In the genomic region with DNA sequence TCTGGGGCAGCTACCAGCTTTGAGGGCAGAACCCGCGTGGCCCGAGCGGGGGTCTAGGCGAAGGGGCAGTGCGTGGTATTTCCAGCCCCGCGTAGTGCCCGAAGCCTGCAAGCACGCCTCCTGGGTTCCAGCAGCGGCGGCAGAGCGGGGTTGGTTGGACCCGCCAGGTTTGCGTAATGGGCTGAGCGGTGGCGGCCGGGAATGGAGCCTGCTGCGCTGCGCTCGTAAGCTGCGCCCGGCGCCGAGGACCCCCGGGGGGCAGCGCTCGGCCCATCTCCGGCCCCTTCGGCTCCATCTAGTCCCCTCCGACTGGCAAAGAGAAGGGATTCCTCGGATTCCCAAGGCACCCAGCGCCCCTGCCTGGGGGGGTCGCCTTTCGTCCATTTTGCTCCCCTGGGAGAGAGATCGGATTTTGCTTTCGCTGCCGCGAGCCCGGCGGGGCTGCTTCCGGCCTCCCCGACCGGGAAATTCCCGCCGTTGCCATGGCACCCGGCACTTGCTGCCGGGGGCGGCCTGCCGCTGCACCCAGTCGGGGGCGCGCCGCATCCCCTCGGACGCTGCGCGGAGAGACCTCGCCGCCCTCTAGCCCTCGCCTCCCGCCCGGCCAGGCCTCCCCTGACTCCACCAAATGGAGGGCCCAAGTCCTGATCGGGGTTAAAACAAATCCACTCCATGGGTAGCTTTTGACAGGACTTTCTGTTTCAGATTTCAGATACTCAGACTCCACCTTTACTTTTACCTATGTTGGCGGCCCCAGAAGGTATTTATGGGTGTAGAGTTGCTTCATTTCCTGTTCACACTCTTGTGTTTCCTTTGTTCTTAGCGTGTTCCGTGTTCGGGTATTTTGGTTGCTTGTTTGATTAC, we compare ENCODE assay signal across 8 cellular contexts.
A peak's percentile ranks its signal among the peaks of the same experiment; 100 is the strongest.
DNase-seq lines count a peak whose midpoint lies in the region; ATAC-seq and TF ChIP-seq lines count a peak whose summit lies in the region.
"Not testable (repeated sequence)": the region's sequence is repeated elsewhere in the genome, so short reads cannot be mapped to it uniquely, and the experiment has no call there.

No MANE protein-coding gene starts in this region.

- not testable (repeated sequence) for H3K36me3 ChIP-seq in A673 (ENCODE audit: insufficient read depth, low read length, poor library complexity, severe bottlenecking); Peyer's patch; mammary epithelial cell (ENCODE audit: insufficient read depth, low read length); neural cell (ENCODE audit: insufficient read depth, low read length)

- H3K9ac ChIP-seq in mammary epithelial cell (ENCODE audit: insufficient read depth, low read length): peak overlapping the region; percentile 49
- H3K9ac ChIP-seq in neural cell (ENCODE audit: low read length): peak overlapping the region; percentile 55

- ATAC-seq in left ventricle myocardium superior: not testable (repeated sequence)

- not testable (repeated sequence) for TF ChIP-seq RAD21 in neural cell (conservative IDR thresholded peaks at IDR 0.05)

- CTCF ChIA-PET in A673 (lab: Charles Lee); mammary epithelial cell (lab: Charles Lee; ENCODE audit: low non-redundant PET): not testable (repeated sequence)

- 0% methylated on average over 3 of the region's 68 CpGs for WGBS in mammary epithelial cell (ENCODE audit: low coverage, missing lambda C conversion rate)

- POLR2A ChIA-PET in A673 (lab: Charles Lee; ENCODE audit: low non-redundant PET): not testable (repeated sequence)

- not testable (repeated sequence) for BruUV-seq in A673 (replicated peaks; lab: Mats Ljungman, UMichigan)
- TSS peak; percentile 56 for BruUV-seq in mammary epithelial cell (replicated peaks; lab: Mats Ljungman, UMichigan)

- not testable (repeated sequence) for H3K79me2 ChIP-seq in mammary epithelial cell (ENCODE audit: insufficient read depth, low read length); neural cell (replicated peaks; ENCODE audit: insufficient read depth, low read length)

- dilution Hi-C loops in mammary epithelial cell (cut with HindIII; ENCODE audit: low sequenced_read_pairs): not testable (repeated sequence)

- in situ Hi-C loops in mammary epithelial cell (cut with MboI; ENCODE audit: low sequenced_read_pairs in 2 of 2): not testable (repeated sequence)

- H3K4me2 ChIP-seq in mammary epithelial cell (ENCODE audit: insufficient read depth, low read depth, low read length); neural cell (ENCODE audit: low read length): not testable (repeated sequence)

- H3F3A ChIP-seq in neural cell (ENCODE audit: insufficient read depth, low read length, poor library complexity, severe bottlenecking): not testable (repeated sequence)

- H4K20me1 ChIP-seq in mammary epithelial cell (ENCODE audit: insufficient read depth, low read length); neural cell (ENCODE audit: insufficient read depth): not testable (repeated sequence)

- H3K9me2 ChIP-seq in neural cell (ENCODE audit: insufficient read depth, low read length): not testable (repeated sequence)

- not testable (repeated sequence) for H3K4me1 ChIP-seq in A673 (ENCODE audit: insufficient read depth, low read length, poor library complexity, severe bottlenecking); Peyer's patch; mammary epithelial cell (ENCODE audit: insufficient read depth, low read length)

- peak overlapping the region; percentile 9 for H2AFZ ChIP-seq in mammary epithelial cell (ENCODE audit: low read depth, low read length)
- H2AFZ ChIP-seq in neural cell (ENCODE audit: low read depth, low read length): not testable (repeated sequence)

- not testable (repeated sequence) for H3K27me3 ChIP-seq in A673 (replicated peaks; ENCODE audit: insufficient read depth, low read depth, low read length, poor library complexity); Peyer's patch; mammary epithelial cell (ENCODE audit: insufficient read depth, low read length); neural cell (ENCODE audit: insufficient read depth, low read depth, low read length)

- TF ChIP-seq POLR2A in Peyer's patch (IDR thresholded peaks at IDR 0.05): peak in 1 of 2 donors; percentile 12

- peak overlapping the region; percentile 54 for H3K4me3 ChIP-seq in A673 (ENCODE audit: low read depth, low read length, poor library complexity, severe bottlenecking)
- peak overlapping the region; percentile 48 for H3K4me3 ChIP-seq in HFF-Myc (replicated peaks; ENCODE audit: low read depth, low read length)
- peak overlapping the region; percentile 53 to 65 (median 58) for H3K4me3 ChIP-seq in Peyer's patch
- peak overlapping the region; percentile 44 to 55 (median 46) for H3K4me3 ChIP-seq in mammary epithelial cell (replicated peaks in 1 of 3; ENCODE audit: insufficient read depth in 1 of 3, low read depth in 2 of 3, low read length in 3 of 3)
- peak overlapping the region; percentile 59 for H3K4me3 ChIP-seq in neural cell (ENCODE audit: low read length)

- not testable (repeated sequence) for TF ChIP-seq CTCF in A673 (conservative IDR thresholded peaks at IDR 0.05; ENCODE audit: low read depth, low read length); HFF-Myc (IDR thresholded peaks at IDR 0.05; ENCODE audit: low read depth, low read length, missing control alignments); Peyer's patch (IDR thresholded peaks at IDR 0.05); mammary epithelial cell (conservative IDR thresholded peaks at IDR 0.05 in 1 of 2, IDR thresholded peaks at IDR 0.05 in 1 of 2; ENCODE audit: extremely low read depth in 1 of 2, insufficient read depth in 1 of 2, low read depth in 1 of 2, low read length in 2 of 2); neural cell (IDR thresholded peaks at IDR 0.05; ENCODE audit: poor library complexity, severe bottlenecking)

- intact Hi-C loops in A673 (cut with micrococcal nuclease; ENCODE audit: unreplicated experiment); mammary epithelial cell (cut with micrococcal nuclease); left ventricle myocardium superior (cut with micrococcal nuclease): not testable (repeated sequence)

- H3K27ac ChIP-seq in A673 (ENCODE audit: low read depth, low read length, poor library complexity, severe bottlenecking) (peak overlapping the region; percentile 80), Peyer's patch (peak overlapping the region; percentile 88 to 92 (median 90)), mammary epithelial cell (ENCODE audit: insufficient read depth, low read depth, low read length) (peak overlapping the region; percentile 58)
- not testable (repeated sequence) for H3K27ac ChIP-seq in neural cell (ENCODE audit: low read length)

- H3K9me3 ChIP-seq in A673 (ENCODE audit: low read depth, low read length, poor library complexity, severe bottlenecking); Peyer's patch; mammary epithelial cell (replicated peaks; ENCODE audit: insufficient read depth, low read length); neural cell (ENCODE audit: low read length): not testable (repeated sequence)

- DNase-seq in A673 (ENCODE audit: low spot score) (peak; percentile 65), Peyer's patch (peak; percentile 53 to 81 (median 56)), mammary epithelial cell (peak; percentile 42), left ventricle myocardium superior (peak; percentile 57)
- not testable (repeated sequence) for DNase-seq in HFF-Myc (ENCODE audit: extremely low read depth, low read depth)
- DNase-seq in activated CD8-positive, alpha-beta memory T cell treated with anti-CD3 and anti-CD28 coated beads for 4 hours (ENCODE audit: low read depth in 2 of 2): peak; percentile 40 to 41
- peak in 2 of 3 donors; percentile 28 to 36 for DNase-seq in stimulated activated CD4-positive, alpha-beta T cell treated with anti-CD3 and anti-CD28 coated beads, TNF-alpha, amount 100 ng/mL, for 48 hours (ENCODE audit: low read depth in 3 of 3)

- not testable (repeated sequence) for TF ChIP-seq EP300 in neural cell (conservative IDR thresholded peaks at IDR 0.05; ENCODE audit: poor library complexity, severe bottlenecking)
